20 cellular contexts compared by ENCODE assay signal in genomic region chr22:48372395-48372794, GRCh38.
"Had no signal": no experiment of that assay in that cellular context is flagged by ENCODE, and none has a peak within 500 bp of the region (broad histone marks: within the 10 kb centered on the region; RNA-seq: fewer than 3 reads in every experiment).

No MANE protein-coding gene starts in this region.

- H3K27me3 ChIP-seq: ascending aorta, body of pancreas had no signal

- H3K4me3 ChIP-seq: ascending aorta, body of pancreas, K562 had no signal

- H3K36me3 ChIP-seq: ascending aorta had no signal

- DNase-seq: activated CD4-positive, alpha-beta T cell treated with anti-CD3 and anti-CD28 coated beads, Interleukin-2, amount 10 ng/mL, durations not matched to agents 24 days and 14 days; activated CD4-positive, alpha-beta T cell treated with anti-CD3 and anti-CD28 coated beads, Interleukin-2, amount 50 U/mL, for 48 hours; activated CD4-positive, CD25-positive, alpha-beta regulatory T cell treated with anti-CD3 and anti-CD28 coated beads, Interleukin-2, amount 50 U/mL, for 72 hours; activated naive CD4-positive, alpha-beta T cell treated with Interleukin-2 at 50 U/mL for 16 hours; activated naive CD8-positive, alpha-beta T cell treated with anti-CD3 and anti-CD28 coated beads, Interleukin-2, amount 50 U/mL, for 24 hours; amniotic stem cell; body of pancreas; central memory CD4-positive, alpha-beta T cell; Karpas-422; MM.1S; NCI-H1105 treated with DMSO at 0.1 percent for 48 hours; NCI-H146; NCI-H187 treated with DMSO at 0.1 percent for 48 hours; NCI-H2081 treated with DMSO at 0.1 percent for 48 hours; NCI-H446; NCI-H524; SHP77 had no signal

- ATAC-seq: activated naive CD4-positive, alpha-beta T cell treated with anti-CD3 and anti-CD28 coated beads, Interleukin-2, amount 50 U/mL, for 72 hours; activated naive CD8-positive, alpha-beta T cell treated with anti-CD3 and anti-CD28 coated beads, Interleukin-2, amount 50 U/mL, for 24 hours; body of pancreas; K562 had no signal

- H3K27ac ChIP-seq: ascending aorta, body of pancreas had no signal

- H3K4me1 ChIP-seq: ascending aorta had no signal

- H3K9me3 ChIP-seq: ascending aorta, body of pancreas had no signal
